In the genomic region with DNA sequence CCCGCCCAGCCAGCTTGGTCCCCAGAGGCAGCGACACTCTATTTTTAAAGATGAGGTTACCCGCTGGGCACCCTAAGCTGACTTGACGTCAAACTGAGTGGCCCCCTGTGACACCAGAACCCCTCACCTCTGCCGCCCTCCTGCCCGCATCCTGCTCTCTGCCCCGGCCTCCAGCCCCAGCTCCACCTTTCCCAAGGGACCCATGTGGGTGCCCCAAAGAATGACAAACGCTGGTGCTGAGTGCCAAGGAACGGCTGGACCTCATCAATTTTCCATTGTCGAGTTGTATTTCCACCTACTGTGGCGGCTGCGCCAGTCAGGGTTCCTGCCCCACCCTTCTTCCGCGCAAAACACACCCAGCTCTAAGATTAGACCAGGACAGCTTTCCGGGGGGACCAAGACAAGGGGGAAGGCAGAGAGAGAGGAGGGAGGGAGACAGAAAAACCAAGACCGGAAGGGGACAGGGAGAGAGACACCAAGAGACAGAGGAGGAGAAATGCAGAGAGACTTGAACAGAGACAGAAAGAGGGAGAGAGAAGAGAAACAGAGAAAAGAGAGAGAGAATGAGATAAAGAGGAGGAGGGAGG, we compare ENCODE assay signal across 1 cellular context.
A peak's percentile ranks its signal among the peaks of the same experiment; 100 is the strongest.
TF ChIP-seq lines count a peak whose summit lies in the region.

No MANE protein-coding gene starts in this region.

TF ChIP-seq in K562, 482 proteins besides CTCF, POLR2A, EP300 and RAD21 (continued from another document):
- TF ChIP-seq ETV1 (tag; conservative IDR thresholded peaks at IDR 0.05; ENCODE audit: low read depth) (0 out of 2 replicates have a peak, but pooled peaks have one; percentile 23), SMARCE1 (IDR thresholded peaks at IDR 0.05) (peak; percentile 22; the same call in 1 of the 2 replicates), ARID2 (IDR thresholded peaks at IDR 0.05) (0 out of 2 replicates have a peak, but pooled peaks have one; percentile 31), SP2 (IDR thresholded peaks at IDR 0.05; ENCODE audit: extremely low read depth, low read depth, low read length, poor library complexity, severe bottlenecking) (no peak), ZC3H4 (CRISPR knock-in tag; IDR thresholded peaks at IDR 0.05; ENCODE audit: borderline replicate concordance) (no peak), PYGO2 (tag; IDR thresholded peaks at IDR 0.05) (no peak)
- TF ChIP-seq, protein P1, sequence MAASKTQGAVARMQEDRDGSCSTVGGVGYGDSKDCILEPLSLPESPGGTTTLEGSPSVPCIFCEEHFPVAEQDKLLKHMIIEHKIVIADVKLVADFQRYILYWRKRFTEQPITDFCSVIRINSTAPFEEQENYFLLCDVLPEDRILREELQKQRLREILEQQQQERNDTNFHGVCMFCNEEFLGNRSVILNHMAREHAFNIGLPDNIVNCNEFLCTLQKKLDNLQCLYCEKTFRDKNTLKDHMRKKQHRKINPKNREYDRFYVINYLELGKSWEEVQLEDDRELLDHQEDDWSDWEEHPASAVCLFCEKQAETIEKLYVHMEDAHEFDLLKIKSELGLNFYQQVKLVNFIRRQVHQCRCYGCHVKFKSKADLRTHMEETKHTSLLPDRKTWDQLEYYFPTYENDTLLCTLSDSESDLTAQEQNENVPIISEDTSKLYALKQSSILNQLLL (CRISPR knock-in tag; IDR thresholded peaks at IDR 0.05; ENCODE audit: borderline replicate concordance): no peak
